ENCODE assay signal across 9 cellular contexts in genomic region chr2:854460-854859, GRCh38.
A peak's percentile ranks its signal among the peaks of the same experiment; 100 is the strongest.
DNase-seq lines count a peak whose midpoint lies in the region; ATAC-seq lines count a peak whose summit lies in the region.
"Had no signal": no experiment of that assay in that cellular context is flagged by ENCODE, and none has a peak within 500 bp of the region (broad histone marks: within the 10 kb centered on the region; RNA-seq: fewer than 3 reads in every experiment).

No MANE protein-coding gene starts in this region.

- CTCF ChIA-PET in activated CD8-positive, alpha-beta T cell treated with anti-CD3 and anti-CD28 coated beads, Interleukin-2, amount 10 ng/mL, durations not matched to agents 7 days and 5 days (lab: Charles Lee), result no interaction called here

- peak; percentile 59 for DNase-seq in activated CD4-positive, CD25-positive, alpha-beta regulatory T cell treated with anti-CD3 and anti-CD28 coated beads, Interleukin-2, amount 50 U/mL, for 72 hours
- DNase-seq in HT-29 (ENCODE audit: low spot score), result peak; percentile 31
- peak; percentile 35 for DNase-seq in activated CD8-positive, alpha-beta T cell treated with anti-CD3 and anti-CD28 coated beads, Interleukin-2, amount 10 ng/mL, durations not matched to agents 7 days and 5 days
- peak in 2 of 3 donors; percentile 32 to 62 for DNase-seq in right cardiac atrium
- peak; percentile 6 to 21 for DNase-seq in stimulated activated CD8-positive, alpha-beta memory T cell treated with anti-CD3 and anti-CD28 coated beads, Interleukin-7, amount 100 ng/mL, for 48 hours (ENCODE audit: extremely low read depth in 1 of 2, low read depth in 1 of 2)

- POLR2A ChIA-PET in activated CD8-positive, alpha-beta T cell treated with anti-CD3 and anti-CD28 coated beads, Interleukin-2, amount 10 ng/mL, durations not matched to agents 7 days and 5 days (lab: Charles Lee), result no interaction called here

- H3K9me3 Mint-ChIP-seq in activated CD8-positive, alpha-beta T cell treated with anti-CD3 and anti-CD28 coated beads, Interleukin-2, amount 10 ng/mL, durations not matched to agents 7 days and 5 days (ENCODE audit: insufficient read depth), result peaks cover 15% of the 10 kb centered on the region

- H3K4me3 Mint-ChIP-seq in activated CD8-positive, alpha-beta T cell treated with anti-CD3 and anti-CD28 coated beads, Interleukin-2, amount 10 ng/mL, durations not matched to agents 7 days and 5 days, result no peak overlapping the region
- H3K4me3 Mint-ChIP-seq: activated naive CD8-positive, alpha-beta T cell had no signal

- intact Hi-C loops in right cardiac atrium (cut with DNase I), result loop anchor here in 3 of 4 donors (10.0 kb wide), 1 partner anchor 690 kb away; no protein-coding TSS in a partner anchor

- H3K4me3 ChIP-seq in right cardiac atrium (ENCODE audit: low read length), result no peak overlapping the region

- no peaks in the 10 kb centered on the region for H3K4me1 ChIP-seq in right cardiac atrium (ENCODE audit: control insufficient read depth, insufficient read depth, low read length)

- no peaks in the 10 kb centered on the region for H3K9me3 ChIP-seq in right cardiac atrium (ENCODE audit: control insufficient read depth, low read length)

- H3K27ac Mint-ChIP-seq in activated CD8-positive, alpha-beta T cell treated with anti-CD3 and anti-CD28 coated beads, Interleukin-2, amount 10 ng/mL, durations not matched to agents 7 days and 5 days, result no peak overlapping the region
- H3K27ac Mint-ChIP-seq: activated naive CD8-positive, alpha-beta T cell had no signal

- WGBS in right cardiac atrium, result 46% methylated on average over 3 of the region's 3 CpGs

- peaks cover 17% of the 10 kb centered on the region for H3K4me1 Mint-ChIP-seq in activated CD8-positive, alpha-beta T cell treated with anti-CD3 and anti-CD28 coated beads, Interleukin-2, amount 10 ng/mL, durations not matched to agents 7 days and 5 days (ENCODE audit: low read depth)

- no peak for ATAC-seq in activated CD4-positive, CD25-positive, alpha-beta regulatory T cell treated with anti-CD3 and anti-CD28 coated beads, Interleukin-2, amount 50 U/mL, for 24 hours
- ATAC-seq in activated CD8-positive, alpha-beta T cell treated with anti-CD3 and anti-CD28 coated beads, Interleukin-2, amount 10 ng/mL, durations not matched to agents 7 days and 5 days, result no peak
- ATAC-seq in right cardiac atrium, result peak in 1 of 2 donors; percentile 37
- no peak for ATAC-seq in GM18873 (IDR thresholded peaks at IDR 0.05; ENCODE audit: low FRiP score, unreplicated experiment)
- no peak for ATAC-seq in GM19324 (IDR thresholded peaks at IDR 0.05; ENCODE audit: low FRiP score, unreplicated experiment)

- H3K36me3 Mint-ChIP-seq in activated CD8-positive, alpha-beta T cell treated with anti-CD3 and anti-CD28 coated beads, Interleukin-2, amount 10 ng/mL, durations not matched to agents 7 days and 5 days (ENCODE audit: low read depth), result peaks cover 12% of the 10 kb centered on the region
- H3K36me3 Mint-ChIP-seq: activated naive CD8-positive, alpha-beta T cell had no signal

- no peaks in the 10 kb centered on the region for H3K27me3 Mint-ChIP-seq in activated CD8-positive, alpha-beta T cell treated with anti-CD3 and anti-CD28 coated beads, Interleukin-2, amount 10 ng/mL, durations not matched to agents 7 days and 5 days (ENCODE audit: low read depth)
- H3K27me3 Mint-ChIP-seq: activated naive CD8-positive, alpha-beta T cell had no signal

- no peak overlapping the region for H3K27ac ChIP-seq in right cardiac atrium (ENCODE audit: low read length)

- H3K27me3 ChIP-seq in right cardiac atrium (ENCODE audit: control insufficient read depth, insufficient read depth), result no peaks in the 10 kb centered on the region
